18 cellular contexts compared by ENCODE assay signal in the genomic region with DNA sequence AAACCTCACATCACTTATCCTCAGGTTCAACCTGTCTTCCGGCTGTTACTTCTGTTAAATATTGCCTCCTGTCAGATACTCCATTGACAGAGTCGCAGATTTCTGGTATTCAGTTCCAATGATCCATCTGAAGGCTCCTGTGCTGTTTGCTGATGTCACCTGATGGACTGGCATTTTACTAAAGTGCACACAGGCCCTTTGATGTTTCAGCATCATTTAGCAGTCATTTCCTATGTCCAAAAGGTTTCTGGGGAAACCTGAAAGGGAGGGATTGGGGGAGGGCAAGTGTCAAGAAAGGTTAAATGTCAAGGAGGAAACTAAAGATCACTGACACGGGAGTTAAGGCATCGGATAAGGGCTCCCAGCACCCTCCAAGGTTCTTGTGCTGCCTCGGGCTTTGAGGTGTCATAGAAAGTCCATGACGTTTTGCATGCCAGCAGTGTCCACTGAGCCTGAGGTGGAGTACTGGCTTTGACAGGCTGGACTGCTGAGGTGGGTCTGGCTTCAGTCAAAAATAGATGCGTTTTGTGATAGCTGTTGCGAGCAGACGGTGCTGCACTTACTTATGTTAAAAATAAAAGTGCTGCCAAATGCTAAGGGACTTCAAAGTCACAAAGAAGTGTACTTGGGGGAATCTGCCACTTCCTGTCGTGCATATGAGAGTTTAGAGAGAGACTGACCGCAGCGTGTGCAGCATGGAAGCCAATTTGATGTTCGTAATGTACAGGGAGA. TPM values are rescaled to one million over a fixed set of nuclear protein-coding genes. Genes with fewer than 3 reads are reported as not detected.
DNase-seq lines count a peak whose midpoint lies in the region; ATAC-seq, FAIRE-seq and TF ChIP-seq lines count a peak whose summit lies in the region.
"Had no signal": no experiment of that assay in that cellular context is flagged by ENCODE, and none has a peak within 500 bp of the region (broad histone marks: within the 10 kb centered on the region; RNA-seq: fewer than 3 reads in every experiment).

No MANE protein-coding gene starts in this region.

- H3K36me3 Mint-ChIP-seq in activated CD4-positive, alpha-beta T cell treated with anti-CD3 and anti-CD28 coated beads, Interleukin-2, amount 10 ng/mL, durations not matched to agents 24 days and 14 days (ENCODE audit: low read depth) = peaks cover 2% of the 10 kb centered on the region
- no peaks in the 10 kb centered on the region for H3K36me3 Mint-ChIP-seq in T-cell
- no peaks in the 10 kb centered on the region for H3K36me3 Mint-ChIP-seq in chondrocyte (ENCODE audit: low read depth)

- FAIRE-seq in GM12878 (lab: Jason Lieb, UNC) (no peak), small intestine (lab: Jason Lieb, UNC) (no peak)
- FAIRE-seq: endometrium, frontal cortex, H1 had no signal

- H3K4me2 ChIP-seq in GM12878 (ENCODE audit: control insufficient read depth, insufficient read depth) = no peak overlapping the region

- H3K4me1 Mint-ChIP-seq in activated CD4-positive, alpha-beta T cell treated with anti-CD3 and anti-CD28 coated beads, Interleukin-2, amount 10 ng/mL, durations not matched to agents 24 days and 14 days = peaks cover 61% of the 10 kb centered on the region
- H3K4me1 Mint-ChIP-seq in T-cell (peaks cover 66 to 72% (median 68%) of the 10 kb centered on the region in 3 donors), chondrocyte (ENCODE audit: low read depth) (no peaks in the 10 kb centered on the region)

- 65% methylated on average over 13 of the region's 13 CpGs for WGBS in GM12878 (ENCODE audit: insufficient coverage, insufficient replicate concordance, low lambda C conversion rate, missing lambda C conversion rate)
- 73 to 81% (median 75%) methylated on average over 13 of the region's 13 CpGs for WGBS in small intestine, 3 donors

- H3K27me3 Mint-ChIP-seq in activated CD4-positive, alpha-beta T cell treated with anti-CD3 and anti-CD28 coated beads, Interleukin-2, amount 10 ng/mL, durations not matched to agents 24 days and 14 days = no peaks in the 10 kb centered on the region
- no peaks in the 10 kb centered on the region for H3K27me3 Mint-ChIP-seq in T-cell
- H3K27me3 Mint-ChIP-seq in chondrocyte (ENCODE audit: low read depth) = peaks cover 2% of the 10 kb centered on the region

- DNase-seq in activated CD4-positive, alpha-beta T cell treated with anti-CD3 and anti-CD28 coated beads, Interleukin-2, amount 10 ng/mL, durations not matched to agents 24 days and 14 days = peak; percentile 83
- DNase-seq in activated CD4-positive, alpha-beta T cell treated with anti-CD3 and anti-CD28 coated beads for 48 hours = no peak
- DNase-seq in T-cell (peak in 20 of 34 experiments; percentile 14 to 54 (median 30)), GM12878 (ENCODE audit: low read depth, low spot score) (no peak), small intestine (peak; percentile 52), chondrocyte (ENCODE audit: low spot score) (no peak), SKM-1 (lab: John Stamatoyannopoulos, UW; ENCODE audit: unreplicated experiment) (no peak)
- DNase-seq: KG1, NCI-H1694, NCI-H69 had no signal

- no TSS peak for BruUV-seq in GM12878 (replicated peaks; lab: Mats Ljungman, UMichigan)

- ATAC-seq in T-cell (replicated peaks in 1 of 4) (peak; percentile 78 to 87 (median 82)), GM12878 (no peak), GM18873 (IDR thresholded peaks at IDR 0.05; ENCODE audit: low FRiP score, unreplicated experiment) (no peak)

- peak overlapping the region; percentile 31 for H3K4me3 Mint-ChIP-seq in activated CD4-positive, alpha-beta T cell treated with anti-CD3 and anti-CD28 coated beads, Interleukin-2, amount 10 ng/mL, durations not matched to agents 24 days and 14 days
- H3K4me3 Mint-ChIP-seq in T-cell = peak overlapping the region; percentile 50 to 65 (median 58)
- no peak overlapping the region for H3K4me3 Mint-ChIP-seq in chondrocyte (ENCODE audit: unreplicated experiment)

- in situ Hi-C loops in GM12878 (cut with MboI) = no loop called here

- H2AFZ ChIP-seq in GM12878 (ENCODE audit: control insufficient read depth, low read depth, low read length) = no peak overlapping the region

- no peak overlapping the region for H3K9ac ChIP-seq in GM12878 (ENCODE audit: control insufficient read depth, insufficient read depth, low read length)

- H3K4me3 ChIP-seq in GM12878 (no peak overlapping the region), small intestine (ENCODE audit: low read depth in 1 of 2, low read length in 2 of 2) (no peak overlapping the region)
- H3K4me3 ChIP-seq: breast epithelium, skin epidermis had no signal

- H3K36me3 ChIP-seq in GM12878 (ENCODE audit: control insufficient read depth in 2 of 2, insufficient read depth in 2 of 2, low read length in 1 of 2) (no peaks in the 10 kb centered on the region), small intestine (ENCODE audit: control insufficient read depth in 2 of 2, insufficient read depth in 2 of 2, low read length in 2 of 2) (no peaks in the 10 kb centered on the region)
- H3K36me3 ChIP-seq: breast epithelium had no signal

- no peak for TF ChIP-seq RAD21 in GM12878 (IDR thresholded peaks at IDR 0.05; ENCODE audit: insufficient read depth, low read depth, low read length)

- SMC1A ChIA-PET in GM12878 (lab: Charles Lee; ENCODE audit: uncharacterized antibody, unreplicated experiment) = interaction anchor here (0.9 to 14.3 kb wide), 6 partner anchors 9 to 72 kb away, joined by 4 to 257 read pairs (median 40); no protein-coding TSS in a partner anchor

- H3K4me1 ChIP-seq in GM12878 (ENCODE audit: control insufficient read depth, insufficient read depth, low read length) (peaks cover 16% of the 10 kb centered on the region), small intestine (ENCODE audit: control insufficient read depth in 2 of 2, insufficient read depth in 1 of 2, low read depth in 1 of 2, low read length in 1 of 2) (peaks cover 0 to 2% of the 10 kb centered on the region in 2 donors)
- H3K4me1 ChIP-seq: breast epithelium had no signal

- TF ChIP-seq CTCF in GM12878 (IDR thresholded peaks at IDR 0.05 in 2 of 3, conservative IDR thresholded peaks at IDR 0.05 in 1 of 3; ENCODE audit: control insufficient read depth in 2 of 3, extremely low read depth in 1 of 3, insufficient read depth in 1 of 3, low read depth in 3 of 3, low read length in 3 of 3) (no peak), chondrocyte (IDR thresholded peaks at IDR 0.05) (no peak)

- H3K79me2 ChIP-seq in GM12878 (ENCODE audit: control insufficient read depth, insufficient read depth, low read length) = no peaks in the 10 kb centered on the region

- no peaks in the 10 kb centered on the region for H3K9me3 Mint-ChIP-seq in activated CD4-positive, alpha-beta T cell treated with anti-CD3 and anti-CD28 coated beads, Interleukin-2, amount 10 ng/mL, durations not matched to agents 24 days and 14 days
- H3K9me3 Mint-ChIP-seq in T-cell (no peaks in the 10 kb centered on the region), chondrocyte (ENCODE audit: low read depth) (no peaks in the 10 kb centered on the region)

- POLR2A ChIA-PET in T-cell (lab: Charles Lee) = no interaction called here
- POLR2A ChIA-PET in GM12878 (lab: Charles Lee) = interaction anchor here (7.9 kb wide), 1 partner anchor 41 kb away, joined by 56 read pairs; no protein-coding TSS in a partner anchor

- no peak for TF ChIP-seq POLR2A in GM12878 (IDR thresholded peaks at IDR 0.05; ENCODE audit: low read depth, low read length)

- intact Hi-C loops in activated CD4-positive, alpha-beta T cell treated with anti-CD3 and anti-CD28 coated beads, Interleukin-2, amount 10 ng/mL, durations not matched to agents 24 days and 14 days (cut with micrococcal nuclease) = no loop called here
- intact Hi-C loops in GM12878 (cut with micrococcal nuclease; ENCODE audit: unreplicated experiment) = no loop called here

- H3K27me3 ChIP-seq in GM12878 (replicated peaks in 1 of 2; ENCODE audit: control insufficient read depth in 2 of 2, insufficient read depth in 2 of 2, low read length in 1 of 2) = no peaks in the 10 kb centered on the region
- no peaks in the 10 kb centered on the region for H3K27me3 ChIP-seq in small intestine (ENCODE audit: control insufficient read depth in 2 of 2, insufficient read depth in 2 of 2, low read length in 2 of 2)
- H3K27me3 ChIP-seq: breast epithelium had no signal

- H3K9me3 ChIP-seq in GM12878 (replicated peaks; ENCODE audit: control insufficient read depth, insufficient read depth, low read length) (no peaks in the 10 kb centered on the region), small intestine (ENCODE audit: control insufficient read depth, low read depth) (no peaks in the 10 kb centered on the region)
- H3K9me3 ChIP-seq: breast epithelium had no signal

- no peaks in the 10 kb centered on the region for H4K20me1 ChIP-seq in GM12878 (ENCODE audit: control insufficient read depth, insufficient read depth)

- CTCF ChIA-PET in T-cell (lab: Charles Lee) (no interaction called here), GM12878 (lab: Yijun Ruan, JAX) (no interaction called here)

- no peak for TF ChIP-seq EP300 in GM12878 (IDR thresholded peaks at IDR 0.05; ENCODE audit: borderline replicate concordance in 1 of 2, control insufficient read depth in 1 of 2, low read depth in 2 of 2, low read length in 2 of 2)

- RAD21 ChIA-PET in GM12878 (lab: Charles Lee; ENCODE audit: unreplicated experiment) = interaction anchor here (1.8 to 14.3 kb wide), 5 partner anchors 8 to 72 kb away, joined by 4 to 218 read pairs (median 70); no protein-coding TSS in a partner anchor

- H3K27ac ChIP-seq in GM12878 (ENCODE audit: control insufficient read depth, insufficient read depth) = no peak overlapping the region
- peak overlapping the region; percentile 53 to 61 for H3K27ac ChIP-seq in small intestine (ENCODE audit: low read depth in 1 of 2, low read length in 1 of 2)
- H3K27ac ChIP-seq: breast epithelium had no signal

- peak overlapping the region; percentile 75 for H3K27ac Mint-ChIP-seq in activated CD4-positive, alpha-beta T cell treated with anti-CD3 and anti-CD28 coated beads, Interleukin-2, amount 10 ng/mL, durations not matched to agents 24 days and 14 days
- peak overlapping the region; percentile 91 to 94 for H3K27ac Mint-ChIP-seq in T-cell
- no peak overlapping the region for H3K27ac Mint-ChIP-seq in chondrocyte (ENCODE audit: unreplicated experiment)

RNA-seq across cellular contexts. Expression of gene XCL2, which starts 30.8 kb away (rescaled TPM):
- total RNA-seq in activated CD4-positive, alpha-beta T cell treated with anti-CD3 and anti-CD28 coated beads, Interleukin-2, amount 10 ng/mL, durations not matched to agents 24 days and 14 days = 44.9 and 46.4 TPM in 2 replicates
- total RNA-seq in T-cell = 10 to 100 TPM in 1 of 5 donors, 1 to 10 TPM in 4; 1.7 to 10.8 (median 4.7) TPM
- 3.9 and 4.0 TPM in 2 replicates for total RNA-seq in GM12878 (2013; cell fraction: nucleolus; rRNA removed)
- 5.3 and 6.7 TPM in 2 replicates for total RNA-seq in GM12878 (2014; rRNA removed)
- 4.5 and 5.3 TPM in 2 replicates for total RNA-seq in GM12878 (2014; rRNA removed; fragmentation: Illumina TruSeq; extraction: Trizol)
- 2.1 and 2.4 TPM in 2 replicates for total RNA-seq in GM12878 (2021)
- polyA plus RNA-seq in GM12878 (2011; ENCODE audit: low read depth) = 1.6 TPM
- polyA plus RNA-seq in GM12878 (2011; rRNA removed) = 204 and 299 TPM in 2 replicates
- polyA plus RNA-seq in GM12878 (2011; cell fraction: cytosol; rRNA removed) = 523 and 1,399 TPM in 2 replicates
- polyA plus RNA-seq in GM12878 (2011; cell fraction: nucleus; rRNA removed) = 82.3 and 200 TPM in 2 replicates
- polyA plus RNA-seq in GM12878 (2012) = 0.35 and 0.56 TPM in 2 replicates
- polyA plus RNA-seq in GM12878 (2014; fragmentation: Illumina TruSeq; extraction: Trizol) = 5.2 and 6.3 TPM in 2 replicates
- polyA plus RNA-seq in GM12878 (2014; fragmentation: Nextera tagmentation; extraction: Ambion mirVana) = 1 to 10 TPM; 3.5 to 5.0 TPM
- polyA plus RNA-seq in GM12878 (2014; rRNA removed) = 4.5 and 4.9 TPM in 2 replicates
- polyA plus RNA-seq in GM12878 (2016; fragmentation: Nextera tagmentation; extraction: Ambion mirVana) = 1 to 10 TPM in 1 of 2 experiments, under 1 TPM in 1; 0.50 to 1.2 TPM
- polyA minus RNA-seq in GM12878 (2011; rRNA and poly(A)+ RNA removed) = 102 and 163 TPM in 2 replicates
- polyA minus RNA-seq in GM12878 (2011; cell fraction: cytosol; rRNA and poly(A)+ RNA removed) = 21.6 and 27.4 TPM in 2 replicates
- polyA minus RNA-seq in GM12878 (2011; cell fraction: nucleus; rRNA and poly(A)+ RNA removed) = 16.4 and 20.8 TPM in 2 replicates
- polyA plus RNA-seq in small intestine = under 1 TPM in 1 of 3 donors, not detected in 2; 0.42 TPM
- total RNA-seq in chondrocyte = not detected in 3 replicates
- total RNA-seq: frontal cortex, H1, osteoblast, temporal lobe had no signal
- polyA plus RNA-seq: H1 had no signal

Comparison
In these comparisons a context has a peak if more than half of its experiments do, and no peak if none do; other contexts are left out.
1. DNase-seq: peak in activated CD4-positive, alpha-beta T cell treated with anti-CD3 and anti-CD28 coated beads, Interleukin-2, amount 10 ng/mL, durations not matched to agents 24 days and 14 days (single experiment), T-cell (20 of 34) and small intestine (single experiment); none in activated CD4-positive, alpha-beta T cell treated with anti-CD3 and anti-CD28 coated beads for 48 hours (single experiment), GM12878 (single experiment), chondrocyte (single experiment) and SKM-1 (single experiment).
2. ATAC-seq: peak in T-cell (4 of 4); none in GM12878 (single experiment) and GM18873 (single experiment).